Comparison of ENCODE assay signal across 2 cellular contexts in genomic region chr6:4942673-4943009, GRCh38.
TF ChIP-seq lines count a peak whose summit lies in the region.

No MANE protein-coding gene starts in this region.

TF ChIP-seq in HCT116, 20 proteins besides CTCF, POLR2A, EP300 and RAD21:
- TF ChIP-seq TCF7L2 (IDR thresholded peaks at IDR 0.05; ENCODE audit: borderline replicate concordance, extremely low read depth, insufficient read depth, insufficient read length) (no peak), EZH2phosphoT487 (IDR thresholded peaks at IDR 0.05; ENCODE audit: borderline replicate concordance) (no peak), SRF (IDR thresholded peaks at IDR 0.05; ENCODE audit: low read depth) (no peak), YY1 (IDR thresholded peaks at IDR 0.05; ENCODE audit: extremely low read depth, insufficient replicate concordance, low read depth, low read length) (no peak), SP1 (IDR thresholded peaks at IDR 0.05; ENCODE audit: low read depth) (no peak), REST (IDR thresholded peaks at IDR 0.05; ENCODE audit: low read depth) (no peak), ZFX (IDR thresholded peaks at IDR 0.05) (no peak)
TF ChIP-seq in HCT116: peak in this region for 0.

TF ChIP-seq in SK-N-SH, 30 proteins besides CTCF, POLR2A, EP300 and RAD21:
- TF ChIP-seq FOXM1 (IDR thresholded peaks at IDR 0.05; ENCODE audit: low read depth), result no peak
- no peak for TF ChIP-seq ELF1 (IDR thresholded peaks at IDR 0.05)
- TF ChIP-seq POLR2AphosphoS5 (IDR thresholded peaks at IDR 0.05; ENCODE audit: low read depth, low read length), result no peak
- TF ChIP-seq YY1 (IDR thresholded peaks at IDR 0.05; ENCODE audit: low read depth), result no peak
- TF ChIP-seq RCOR1 (IDR thresholded peaks at IDR 0.05; ENCODE audit: low read length), result no peak
- no peak for TF ChIP-seq JUND (IDR thresholded peaks at IDR 0.05)
- TF ChIP-seq ZBTB33 (IDR thresholded peaks at IDR 0.05; ENCODE audit: borderline replicate concordance, low read depth), result no peak
- no peak for TF ChIP-seq GATA2 (CRISPR knock-in tag; IDR thresholded peaks at IDR 0.05)
- TF ChIP-seq SIN3A (IDR thresholded peaks at IDR 0.05; ENCODE audit: borderline replicate concordance, low read depth, low read length), result no peak
- no peak for TF ChIP-seq NRF1 (IDR thresholded peaks at IDR 0.05; ENCODE audit: low read depth, low read length)
- no peak for TF ChIP-seq RFX5 (IDR thresholded peaks at IDR 0.05; ENCODE audit: low read length)
- TF ChIP-seq FOSL2 (IDR thresholded peaks at IDR 0.05; ENCODE audit: borderline replicate concordance, low read depth), result no peak
- TF ChIP-seq USF1 (IDR thresholded peaks at IDR 0.05; ENCODE audit: borderline replicate concordance, low read depth), result no peak
- TF ChIP-seq PBX3 (IDR thresholded peaks at IDR 0.05), result no peak
- TF ChIP-seq EZH2phosphoT487 (IDR thresholded peaks at IDR 0.05; ENCODE audit: borderline replicate concordance, low read depth), result no peak
- no peak for TF ChIP-seq IRF3 (IDR thresholded peaks at IDR 0.05; ENCODE audit: low read depth, low read length)
- TF ChIP-seq RXRA (IDR thresholded peaks at IDR 0.05; ENCODE audit: borderline replicate concordance, low read depth), result no peak; the same call in 1 of the 2 replicates
- TF ChIP-seq MEF2A (IDR thresholded peaks at IDR 0.05; ENCODE audit: borderline replicate concordance, low read depth), result no peak
- TF ChIP-seq REST (IDR thresholded peaks at IDR 0.05; ENCODE audit: low read depth, low read length), result no peak
- no peak for TF ChIP-seq TAF1 (IDR thresholded peaks at IDR 0.05; ENCODE audit: borderline replicate concordance, low read depth, low read length)
